ENCODE assay signal across 18 cellular contexts in genomic region chr11:71324788-71325417, GRCh38.
DNase-seq lines count a peak whose midpoint lies in the region; ATAC-seq and TF ChIP-seq lines count a peak whose summit lies in the region.
"Had no signal": no experiment of that assay in that cellular context is flagged by ENCODE, and none has a peak within 500 bp of the region (broad histone marks: within the 10 kb centered on the region; RNA-seq: fewer than 3 reads in every experiment).

No MANE protein-coding gene starts in this region.

- 93 to 94% methylated on average over 13 of the region's 13 CpGs for WGBS in sigmoid colon, 2 donors
- 90% methylated on average over 10 to 13 of the region's 13 CpGs for WGBS in transverse colon (ENCODE audit: low coverage in 1 of 2), 2 donors

- H3K4me1 Mint-ChIP-seq in activated naive CD4-positive, alpha-beta T cell treated with anti-CD3 and anti-CD28 coated beads, Interleukin-2, amount 50 U/mL, for 24 hours, result no peaks in the 10 kb centered on the region
- no peaks in the 10 kb centered on the region for H3K4me1 Mint-ChIP-seq in activated naive CD4-positive, alpha-beta T cell treated with anti-CD3 and anti-CD28 coated beads, Interleukin-2, amount 10 ng/mL, durations not matched to agents 7 days and 5 days
- H3K4me1 Mint-ChIP-seq: B cell, H9 had no signal

- TF ChIP-seq EP300 in sigmoid colon (IDR thresholded peaks at IDR 0.05), result no peak
- TF ChIP-seq EP300 in transverse colon (IDR thresholded peaks at IDR 0.05; ENCODE audit: low read depth), result no peak

- TF ChIP-seq POLR2A in Peyer's patch (IDR thresholded peaks at IDR 0.05) (no peak), sigmoid colon (IDR thresholded peaks at IDR 0.05) (no peak), transverse colon (IDR thresholded peaks at IDR 0.05) (no peak)

- no peak for DNase-seq in activated naive CD4-positive, alpha-beta T cell treated with anti-CD3 and anti-CD28 coated beads, Interleukin-2, amount 10 ng/mL, durations not matched to agents 7 days and 5 days
- peak in 2 of 3 donors; percentile 15 to 23 for DNase-seq in Peyer's patch
- DNase-seq in mesenteric fat pad (ENCODE audit: low spot score), result peak; percentile 74
- peak; percentile 55 for DNase-seq in sigmoid colon
- DNase-seq in transverse colon, result no peak
- DNase-seq: 8988T; CD8-positive, alpha-beta T cell; DMS 273 treated with DMSO at 0.1 percent for 48 hours; DMS53; DND-41; EL; H9 had no signal

- H3K27me3 ChIP-seq in Peyer's patch (no peaks in the 10 kb centered on the region), sigmoid colon (no peaks in the 10 kb centered on the region), transverse colon (no peaks in the 10 kb centered on the region)
- H3K27me3 ChIP-seq: BLaER1 treated with 17β-estradiol and CSF1 and Interleukin-3, amounts not matched to agents 10 nM and 100 nM had no signal

- CTCF ChIA-PET in activated naive CD4-positive, alpha-beta T cell treated with anti-CD3 and anti-CD28 coated beads, Interleukin-2, amount 10 ng/mL, durations not matched to agents 7 days and 5 days (lab: Charles Lee), result no interaction called here

- peak overlapping the region; percentile 47 for H3K27ac Mint-ChIP-seq in activated naive CD4-positive, alpha-beta T cell treated with anti-CD3 and anti-CD28 coated beads, Interleukin-2, amount 50 U/mL, for 24 hours
- no peak overlapping the region for H3K27ac Mint-ChIP-seq in activated naive CD4-positive, alpha-beta T cell treated with anti-CD3 and anti-CD28 coated beads, Interleukin-2, amount 10 ng/mL, durations not matched to agents 7 days and 5 days
- H3K27ac Mint-ChIP-seq: B cell, H9 had no signal

- in situ Hi-C loops in transverse colon (cut with MboI; ENCODE audit: low pct_ligation_motif_present in 1 of 4, low pct_unique_long_range_greater_than_20kb in 1 of 4, low sequenced_read_pairs in 3 of 4), result no loop called here

- H3K36me3 Mint-ChIP-seq in activated naive CD4-positive, alpha-beta T cell treated with anti-CD3 and anti-CD28 coated beads, Interleukin-2, amount 50 U/mL, for 24 hours, result no peaks in the 10 kb centered on the region
- no peaks in the 10 kb centered on the region for H3K36me3 Mint-ChIP-seq in activated naive CD4-positive, alpha-beta T cell treated with anti-CD3 and anti-CD28 coated beads, Interleukin-2, amount 10 ng/mL, durations not matched to agents 7 days and 5 days
- H3K36me3 Mint-ChIP-seq: CD8-positive, alpha-beta T cell had no signal

- H3K9me3 Mint-ChIP-seq in activated naive CD4-positive, alpha-beta T cell treated with anti-CD3 and anti-CD28 coated beads, Interleukin-2, amount 50 U/mL, for 24 hours, result no peaks in the 10 kb centered on the region
- H3K9me3 Mint-ChIP-seq in activated naive CD4-positive, alpha-beta T cell treated with anti-CD3 and anti-CD28 coated beads, Interleukin-2, amount 10 ng/mL, durations not matched to agents 7 days and 5 days, result peaks cover 2% of the 10 kb centered on the region
- H3K9me3 Mint-ChIP-seq: CD8-positive, alpha-beta T cell had no signal

- H3K4me3 ChIP-seq in Peyer's patch (no peak overlapping the region), sigmoid colon (no peak overlapping the region), transverse colon (no peak overlapping the region)
- H3K4me3 ChIP-seq: BLaER1 treated with 17β-estradiol and CSF1 and Interleukin-3, amounts not matched to agents 10 nM and 100 nM; GM12878 had no signal

- no peak overlapping the region for H3K4me3 Mint-ChIP-seq in activated naive CD4-positive, alpha-beta T cell treated with anti-CD3 and anti-CD28 coated beads, Interleukin-2, amount 50 U/mL, for 24 hours
- no peak overlapping the region for H3K4me3 Mint-ChIP-seq in activated naive CD4-positive, alpha-beta T cell treated with anti-CD3 and anti-CD28 coated beads, Interleukin-2, amount 10 ng/mL, durations not matched to agents 7 days and 5 days
- H3K4me3 Mint-ChIP-seq: B cell; CD8-positive, alpha-beta T cell; H9 had no signal

- TF ChIP-seq CTCF in Peyer's patch (IDR thresholded peaks at IDR 0.05), result no peak
- no peak for TF ChIP-seq CTCF in sigmoid colon (IDR thresholded peaks at IDR 0.05)
- no peak for TF ChIP-seq CTCF in transverse colon (IDR thresholded peaks at IDR 0.05)

- no peaks in the 10 kb centered on the region for H3K4me1 ChIP-seq in Peyer's patch
- no peaks in the 10 kb centered on the region for H3K4me1 ChIP-seq in sigmoid colon
- no peaks in the 10 kb centered on the region for H3K4me1 ChIP-seq in transverse colon
- H3K4me1 ChIP-seq: BLaER1 treated with 17β-estradiol and CSF1 and Interleukin-3, amounts not matched to agents 10 nM and 100 nM had no signal

- intact Hi-C loops in sigmoid colon (cut with DNase I) (no loop called here), transverse colon (cut with DNase I; ENCODE audit: low total_unique reads) (no loop called here)

- H3K27ac ChIP-seq in Peyer's patch (no peak overlapping the region), sigmoid colon (no peak overlapping the region), transverse colon (no peak overlapping the region)
- H3K27ac ChIP-seq: BLaER1 treated with 17β-estradiol and CSF1 and Interleukin-3, amounts not matched to agents 10 nM and 100 nM had no signal

- ATAC-seq in HG02885 (IDR thresholded peaks at IDR 0.05; ENCODE audit: poor library complexity, unreplicated experiment), result no peak
- ATAC-seq in HG03097 (IDR thresholded peaks at IDR 0.05; ENCODE audit: low FRiP score, unreplicated experiment), result no peak
- ATAC-seq: CD8-positive, alpha-beta T cell; GM12878 had no signal

- H3K9me3 ChIP-seq in Peyer's patch, result no peaks in the 10 kb centered on the region
- no peaks in the 10 kb centered on the region for H3K9me3 ChIP-seq in sigmoid colon
- H3K9me3 ChIP-seq in transverse colon, result no peaks in the 10 kb centered on the region

- no peaks in the 10 kb centered on the region for H3K27me3 Mint-ChIP-seq in activated naive CD4-positive, alpha-beta T cell treated with anti-CD3 and anti-CD28 coated beads, Interleukin-2, amount 50 U/mL, for 24 hours
- no peaks in the 10 kb centered on the region for H3K27me3 Mint-ChIP-seq in activated naive CD4-positive, alpha-beta T cell treated with anti-CD3 and anti-CD28 coated beads, Interleukin-2, amount 10 ng/mL, durations not matched to agents 7 days and 5 days

- H3K36me3 ChIP-seq in Peyer's patch, result no peaks in the 10 kb centered on the region
- H3K36me3 ChIP-seq in sigmoid colon, result no peaks in the 10 kb centered on the region
- H3K36me3 ChIP-seq in transverse colon, result no peaks in the 10 kb centered on the region
- H3K36me3 ChIP-seq: BLaER1 treated with 17β-estradiol and CSF1 and Interleukin-3, amounts not matched to agents 10 nM and 100 nM had no signal

Comparison
In these comparisons a context has a peak if more than half of its experiments do, and no peak if none do; other contexts are left out.
1. DNase-seq: peak in Peyer's patch (2 of 3), mesenteric fat pad (single experiment) and sigmoid colon (single experiment); none in activated naive CD4-positive, alpha-beta T cell treated with anti-CD3 and anti-CD28 coated beads, Interleukin-2, amount 10 ng/mL, durations not matched to agents 7 days and 5 days (single experiment) and transverse colon (single experiment).